Comparison of ENCODE assay signal across 9 cellular contexts in genomic region chr5:157857821-157858526, GRCh38. TPM values are rescaled to one million over a fixed set of nuclear protein-coding genes. Genes with fewer than 3 reads are reported as not detected.
A peak's percentile ranks its signal among the peaks of the same experiment; 100 is the strongest.
DNase-seq lines count a peak whose midpoint lies in the region; ATAC-seq and FAIRE-seq lines count a peak whose summit lies in the region.
"Had no signal": no experiment of that assay in that cellular context is flagged by ENCODE, and none has a peak within 500 bp of the region (broad histone marks: within the 10 kb centered on the region; RNA-seq: fewer than 3 reads in every experiment).

No MANE protein-coding gene starts in this region.

- peak overlapping the region; percentile 100 for H3K27ac Mint-ChIP-seq in activated CD4-positive, alpha-beta T cell treated with anti-CD3 and anti-CD28 coated beads, Interleukin-2, amount 10 ng/mL, durations not matched to agents 24 days and 14 days
- H3K27ac Mint-ChIP-seq in dendritic cell treated with granulocyte-macrophage colony-stimulating factor and Interleukin-4, amounts not matched to agents 40 ng/mL and 50 ng/mL, for 4 days: peak overlapping the region; percentile 98

- H3K4me1 Mint-ChIP-seq in activated CD4-positive, alpha-beta T cell treated with anti-CD3 and anti-CD28 coated beads, Interleukin-2, amount 10 ng/mL, durations not matched to agents 24 days and 14 days: peaks cover 57% of the 10 kb centered on the region
- H3K4me1 Mint-ChIP-seq in dendritic cell treated with granulocyte-macrophage colony-stimulating factor and Interleukin-4, amounts not matched to agents 40 ng/mL and 50 ng/mL, for 4 days (ENCODE audit: low read depth): peaks cover 26% of the 10 kb centered on the region

- peak; percentile 69 for DNase-seq in activated CD4-positive, alpha-beta T cell treated with anti-CD3 and anti-CD28 coated beads, Interleukin-2, amount 10 ng/mL, durations not matched to agents 24 days and 14 days
- no peak for DNase-seq in activated CD4-positive, alpha-beta T cell treated with anti-CD3 and anti-CD28 coated beads, Interleukin-2, amount 50 U/mL, for 48 hours
- peak; percentile 8 for DNase-seq in RCC 7860 (ENCODE audit: low spot score)
- DNase-seq in aorta: no peak

- H3K27me3 ChIP-seq in aorta (ENCODE audit: control insufficient read depth in 1 of 2, insufficient read depth in 2 of 2, low read length in 1 of 2): no peaks in the 10 kb centered on the region

- H3K36me3 ChIP-seq in mesodermal cell (ENCODE audit: control insufficient read depth, insufficient read depth, low read length) (peaks cover 9% of the 10 kb centered on the region), aorta (ENCODE audit: control insufficient read depth in 1 of 2, insufficient read depth in 2 of 2, low read length in 1 of 2) (no peaks in the 10 kb centered on the region)

- H3K4me1 ChIP-seq in mesodermal cell (ENCODE audit: control insufficient read depth, insufficient read depth, low read length, poor library complexity, severe bottlenecking) (peaks cover 8% of the 10 kb centered on the region), aorta (ENCODE audit: control insufficient read depth in 1 of 2, insufficient read depth in 2 of 2, low read length in 2 of 2) (no peaks in the 10 kb centered on the region)

- H3K27ac ChIP-seq in mesodermal cell (ENCODE audit: low read depth, low read length, severe bottlenecking) (peak overlapping the region; percentile 94), aorta (ENCODE audit: low read depth in 1 of 2, low read length in 2 of 2) (peak overlapping the region in 1 of 2 donors; percentile 0)

- H3K9me3 Mint-ChIP-seq in activated CD4-positive, alpha-beta T cell treated with anti-CD3 and anti-CD28 coated beads, Interleukin-2, amount 10 ng/mL, durations not matched to agents 24 days and 14 days: no peaks in the 10 kb centered on the region
- H3K9me3 Mint-ChIP-seq in dendritic cell treated with granulocyte-macrophage colony-stimulating factor and Interleukin-4, amounts not matched to agents 40 ng/mL and 50 ng/mL, for 4 days: no peaks in the 10 kb centered on the region

- intact Hi-C loops in activated CD4-positive, alpha-beta T cell treated with anti-CD3 and anti-CD28 coated beads, Interleukin-2, amount 10 ng/mL, durations not matched to agents 24 days and 14 days (cut with micrococcal nuclease): loop anchor here (1.0 to 10.0 kb wide), 9 partner anchors 13 to 1599 kb away; partner anchors contain the start of gene THG1L
- intact Hi-C loops in dendritic cell treated with granulocyte-macrophage colony-stimulating factor and Interleukin-4, amounts not matched to agents 40 ng/mL and 50 ng/mL, for 4 days (cut with micrococcal nuclease): loop anchor here (5.0 kb wide), 1 partner anchor 41 kb away; no protein-coding TSS in a partner anchor
- intact Hi-C loops in aorta (cut with DNase I): loop anchor here (5.0 to 10.0 kb wide), 4 partner anchors 87 to 1277 kb away; no protein-coding TSS in a partner anchor

- H3K9me3 ChIP-seq in mesodermal cell (ENCODE audit: control insufficient read depth, low read length): no peaks in the 10 kb centered on the region
- no peaks in the 10 kb centered on the region for H3K9me3 ChIP-seq in aorta (ENCODE audit: control insufficient read depth, low read length)

- peak overlapping the region; percentile 99 for H3K4me3 Mint-ChIP-seq in activated CD4-positive, alpha-beta T cell treated with anti-CD3 and anti-CD28 coated beads, Interleukin-2, amount 10 ng/mL, durations not matched to agents 24 days and 14 days
- H3K4me3 Mint-ChIP-seq in dendritic cell treated with granulocyte-macrophage colony-stimulating factor and Interleukin-4, amounts not matched to agents 40 ng/mL and 50 ng/mL, for 4 days: peak overlapping the region; percentile 98

- H3K27me3 Mint-ChIP-seq in activated CD4-positive, alpha-beta T cell treated with anti-CD3 and anti-CD28 coated beads, Interleukin-2, amount 10 ng/mL, durations not matched to agents 24 days and 14 days: no peaks in the 10 kb centered on the region
- H3K27me3 Mint-ChIP-seq in dendritic cell treated with granulocyte-macrophage colony-stimulating factor and Interleukin-4, amounts not matched to agents 40 ng/mL and 50 ng/mL, for 4 days: no peaks in the 10 kb centered on the region

- H3K36me3 Mint-ChIP-seq in activated CD4-positive, alpha-beta T cell treated with anti-CD3 and anti-CD28 coated beads, Interleukin-2, amount 10 ng/mL, durations not matched to agents 24 days and 14 days (ENCODE audit: low read depth): peaks cover 18% of the 10 kb centered on the region
- peaks cover 12% of the 10 kb centered on the region for H3K36me3 Mint-ChIP-seq in dendritic cell treated with granulocyte-macrophage colony-stimulating factor and Interleukin-4, amounts not matched to agents 40 ng/mL and 50 ng/mL, for 4 days (ENCODE audit: low read depth)

- H3K4me3 ChIP-seq in mesodermal cell (ENCODE audit: extremely low read depth, insufficient read depth, low read length, poor library complexity, severe bottlenecking): peak overlapping the region; percentile 95
- peak overlapping the region; percentile 48 to 92 for H3K4me3 ChIP-seq in aorta (ENCODE audit: low read length in 2 of 2)

- 29 to 60% methylated on average over 1 to 2 of the region's 5 CpGs for WGBS in mesodermal cell (ENCODE audit: insufficient coverage in 2 of 2), 2 experiments
- WGBS in aorta, 2 donors: 2% methylated on average over 5 of the region's 5 CpGs

- ATAC-seq in aorta (ENCODE audit: low FRiP score): peak; percentile 40
- no peak for ATAC-seq in HG03460 (IDR thresholded peaks at IDR 0.05; ENCODE audit: unreplicated experiment)
- no peak for ATAC-seq in HG03439 (IDR thresholded peaks at IDR 0.05; ENCODE audit: unreplicated experiment)

- FAIRE-seq in RCC 7860 (lab: Jason Lieb, UNC): no peak
- FAIRE-seq: endometrium had no signal

RNA-seq across cellular contexts. Expression of gene CLINT1, which starts 1.0 kb away (rescaled TPM):
- total RNA-seq in activated CD4-positive, alpha-beta T cell treated with anti-CD3 and anti-CD28 coated beads, Interleukin-2, amount 10 ng/mL, durations not matched to agents 24 days and 14 days: 91.9 and 92.1 TPM in 2 replicates
- polyA plus RNA-seq in mesodermal cell (2013, experiment 1 of 2): 72.1 TPM
- 77.8 TPM for polyA plus RNA-seq in mesodermal cell (2013, experiment 2 of 2)
- total RNA-seq in aorta: 10 to 100 TPM; 57.1 to 60.9 TPM
- 10 to 100 TPM; 31.7 to 31.9 TPM for polyA plus RNA-seq in aorta

Comparison
In these comparisons a context has a peak if more than half of its experiments do, and no peak if none do; other contexts are left out.
1. DNase-seq: peak in activated CD4-positive, alpha-beta T cell treated with anti-CD3 and anti-CD28 coated beads, Interleukin-2, amount 10 ng/mL, durations not matched to agents 24 days and 14 days (single experiment) and RCC 7860 (single experiment); none in activated CD4-positive, alpha-beta T cell treated with anti-CD3 and anti-CD28 coated beads, Interleukin-2, amount 50 U/mL, for 48 hours (0 of 2) and aorta (0 of 2).